Comparison of ENCODE assay signal across 8 cellular contexts in genomic region chr1:15417365-15417934, GRCh38. TPM values are rescaled to one million over a fixed set of nuclear protein-coding genes. Genes with fewer than 3 reads are reported as not detected.
A peak's percentile ranks its signal among the peaks of the same experiment; 100 is the strongest.
DNase-seq lines count a peak whose midpoint lies in the region; ATAC-seq, FAIRE-seq and TF ChIP-seq lines count a peak whose summit lies in the region.

No MANE protein-coding gene starts in this region.

- in situ Hi-C loops in GM12878 (cut with MboI), result no loop called here

- H3K27me3 Mint-ChIP-seq in T-helper 1 cell treated with Interleukin-12 subunit alpha and Interleukin-12 subunit beta and Interleukin-4 antibody, amounts not matched to agents 30 μg/mL and 1 μg/mL, for 36 hours (ENCODE audit: low read depth), result no peaks in the 10 kb centered on the region

- no TSS peak for BruUV-seq in GM12878 (replicated peaks; lab: Mats Ljungman, UMichigan)

- POLR2A ChIA-PET in GM12878 (lab: Charles Lee), result interaction anchor here (0.6 to 1.2 kb wide), 4 partner anchors 12 to 1218 kb away, joined by 3 to 4 read pairs (median 3); no protein-coding TSS in a partner anchor

- SMC1A ChIA-PET in GM12878 (lab: Charles Lee; ENCODE audit: uncharacterized antibody, unreplicated experiment), result interaction anchor here (1.0 to 4.3 kb wide), 3 partner anchors 12 to 97 kb away, joined by 3 to 19 read pairs (median 3); no protein-coding TSS in a partner anchor

- H3K27ac ChIP-seq in GM12878 (ENCODE audit: control insufficient read depth, insufficient read depth) (peak overlapping the region; percentile 91), muscle layer of duodenum (ENCODE audit: low read length) (peak overlapping the region; percentile 85)

- peaks cover 47% of the 10 kb centered on the region for H3K4me1 ChIP-seq in GM12878 (ENCODE audit: control insufficient read depth, insufficient read depth, low read length)
- H3K4me1 ChIP-seq in muscle layer of duodenum (ENCODE audit: control insufficient read depth in 1 of 2, insufficient read depth in 2 of 2, low read length in 2 of 2), result peaks cover 18 to 29% of the 10 kb centered on the region in 2 donors

- RAD21 ChIA-PET in GM12878 (lab: Charles Lee; ENCODE audit: unreplicated experiment), result interaction anchor here (0.8 to 1.2 kb wide), 3 partner anchors 14 to 261 kb away, joined by 3 to 5 read pairs (median 3); no protein-coding TSS in a partner anchor

- H3K27me3 ChIP-seq in GM12878 (replicated peaks in 1 of 2; ENCODE audit: control insufficient read depth in 2 of 2, insufficient read depth in 2 of 2, low read length in 1 of 2), result no peaks in the 10 kb centered on the region
- no peaks in the 10 kb centered on the region for H3K27me3 ChIP-seq in muscle layer of duodenum (ENCODE audit: low read depth, low read length)

- H3K4me3 ChIP-seq in GM12878 (peak overlapping the region; percentile 58), muscle layer of duodenum (ENCODE audit: low read depth in 1 of 2, low read length in 2 of 2) (no peak overlapping the region)

- H3K79me2 ChIP-seq in GM12878 (ENCODE audit: control insufficient read depth, insufficient read depth, low read length), result peaks cover 69% of the 10 kb centered on the region

- intact Hi-C loops in GM12878 (cut with micrococcal nuclease; ENCODE audit: unreplicated experiment), result loop anchor here (5.0 kb wide), 1 partner anchor 95 kb away; no protein-coding TSS in a partner anchor

- TF ChIP-seq RAD21 in GM12878 (IDR thresholded peaks at IDR 0.05; ENCODE audit: insufficient read depth, low read depth, low read length), result no peak

- 14% methylated on average over 10 of the region's 10 CpGs for WGBS in GM12878 (ENCODE audit: insufficient coverage, insufficient replicate concordance, low lambda C conversion rate, missing lambda C conversion rate)

- CTCF ChIA-PET in GM12878 (lab: Yijun Ruan, JAX), result interaction anchor here (0.9 to 2.7 kb wide), 5 partner anchors 10 to 156 kb away, joined by 4 to 14 read pairs (median 4); no protein-coding TSS in a partner anchor

- H2AFZ ChIP-seq in GM12878 (ENCODE audit: control insufficient read depth, low read depth, low read length), result no peak overlapping the region

- peak overlapping the region; percentile 90 for H3K4me2 ChIP-seq in GM12878 (ENCODE audit: control insufficient read depth, insufficient read depth)

- DNase-seq in Ammon's horn (ENCODE audit: low spot score) (peak; percentile 54), HCEC 1CT (peak; percentile 68), GM12878 (ENCODE audit: low read depth, low spot score) (no peak), NOMO-1 (lab: John Stamatoyannopoulos, UW; ENCODE audit: unreplicated experiment in 2 of 2) (no peak), NCI-H2029 (lab: John Stamatoyannopoulos, UW) (no peak), NCI-H2081 treated with DMSO at 0.1 percent for 48 hours (lab: John Stamatoyannopoulos, UW) (no peak)

- peaks cover 61% of the 10 kb centered on the region for H3K4me1 Mint-ChIP-seq in T-helper 1 cell treated with Interleukin-12 subunit alpha and Interleukin-12 subunit beta and Interleukin-4 antibody, amounts not matched to agents 30 μg/mL and 1 μg/mL, for 36 hours (ENCODE audit: low read depth)

- no peak overlapping the region; the same call in 1 of the 2 replicates for H3K9ac ChIP-seq in GM12878 (ENCODE audit: control insufficient read depth, insufficient read depth, low read length)

- peak; percentile 89 for FAIRE-seq in GM12878 (lab: Jason Lieb, UNC)

- TF ChIP-seq EP300 in GM12878 (IDR thresholded peaks at IDR 0.05; ENCODE audit: borderline replicate concordance in 1 of 2, control insufficient read depth in 1 of 2, low read depth in 2 of 2, low read length in 2 of 2), result peak in 1 of 2 experiments; percentile 82; a peak in 2 of 4 replicates

- no peaks in the 10 kb centered on the region for H3K9me3 Mint-ChIP-seq in T-helper 1 cell treated with Interleukin-12 subunit alpha and Interleukin-12 subunit beta and Interleukin-4 antibody, amounts not matched to agents 30 μg/mL and 1 μg/mL, for 36 hours

- H3K4me3 Mint-ChIP-seq in T-helper 1 cell treated with Interleukin-12 subunit alpha and Interleukin-12 subunit beta and Interleukin-4 antibody, amounts not matched to agents 30 μg/mL and 1 μg/mL, for 36 hours, result peak overlapping the region; percentile 77

- no peak for TF ChIP-seq CTCF in GM12878 (IDR thresholded peaks at IDR 0.05 in 2 of 3, conservative IDR thresholded peaks at IDR 0.05 in 1 of 3; ENCODE audit: control insufficient read depth in 2 of 3, extremely low read depth in 1 of 3, insufficient read depth in 1 of 3, low read depth in 3 of 3, low read length in 3 of 3)

- H3K36me3 ChIP-seq in GM12878 (ENCODE audit: control insufficient read depth in 2 of 2, insufficient read depth in 2 of 2, low read length in 1 of 2) (peaks cover 2 to 4% of the 10 kb centered on the region in 2 experiments; a peak in 3 of 4 replicates), muscle layer of duodenum (ENCODE audit: control insufficient read depth in 1 of 2, insufficient read depth in 2 of 2, low read length in 2 of 2) (no peaks in the 10 kb centered on the region)

- no peak for TF ChIP-seq POLR2A in GM12878 (IDR thresholded peaks at IDR 0.05; ENCODE audit: low read depth, low read length)

- peaks cover 46% of the 10 kb centered on the region for H3K36me3 Mint-ChIP-seq in T-helper 1 cell treated with Interleukin-12 subunit alpha and Interleukin-12 subunit beta and Interleukin-4 antibody, amounts not matched to agents 30 μg/mL and 1 μg/mL, for 36 hours (ENCODE audit: low read depth)

- H3K27ac Mint-ChIP-seq in T-helper 1 cell treated with Interleukin-12 subunit alpha and Interleukin-12 subunit beta and Interleukin-4 antibody, amounts not matched to agents 30 μg/mL and 1 μg/mL, for 36 hours, result peak overlapping the region; percentile 91

- ATAC-seq in GM12878, result peak; percentile 47

- H3K9me3 ChIP-seq in GM12878 (replicated peaks; ENCODE audit: control insufficient read depth, insufficient read depth, low read length), result no peaks in the 10 kb centered on the region
- no peaks in the 10 kb centered on the region for H3K9me3 ChIP-seq in muscle layer of duodenum (ENCODE audit: control insufficient read depth in 1 of 2, low read length in 2 of 2)

- no peaks in the 10 kb centered on the region; the same call in 1 of the 2 replicates for H4K20me1 ChIP-seq in GM12878 (ENCODE audit: control insufficient read depth, insufficient read depth)

RNA-seq across cellular contexts. Expression of gene EFHD2, which starts 7.8 kb away (rescaled TPM):
- 16.2 and 21.3 TPM in 2 replicates for total RNA-seq in GM12878 (2013; cell fraction: nucleolus; rRNA removed)
- 68.9 and 85.1 TPM in 2 replicates for total RNA-seq in GM12878 (2014; rRNA removed)
- 25.7 and 31.5 TPM in 2 replicates for total RNA-seq in GM12878 (2014; rRNA removed; fragmentation: Illumina TruSeq; extraction: Trizol)
- total RNA-seq in GM12878 (2021), result 106 and 107 TPM in 2 replicates
- 21.5 TPM for polyA plus RNA-seq in GM12878 (2011; ENCODE audit: low read depth)
- 27.6 and 47.2 TPM in 2 replicates for polyA plus RNA-seq in GM12878 (2011; rRNA removed)
- 57.7 and 83.4 TPM in 2 replicates for polyA plus RNA-seq in GM12878 (2011; cell fraction: cytosol; rRNA removed)
- polyA plus RNA-seq in GM12878 (2011; cell fraction: nucleus; rRNA removed), result 55.8 and 67.2 TPM in 2 replicates
- polyA plus RNA-seq in GM12878 (2012), result 54.9 and 67.3 TPM in 2 replicates
- polyA plus RNA-seq in GM12878 (2014; fragmentation: Illumina TruSeq; extraction: Trizol), result 8.7 and 31.3 TPM in 2 replicates
- polyA plus RNA-seq in GM12878 (2014; fragmentation: Nextera tagmentation; extraction: Ambion mirVana), result 1 to 10 TPM; 4.0 to 6.6 TPM
- 99.2 and 126 TPM in 2 replicates for polyA plus RNA-seq in GM12878 (2014; rRNA removed)
- 100 to 1,000 TPM in 1 of 2 experiments, 10 to 100 TPM in 1; 96.3 to 114 TPM for polyA plus RNA-seq in GM12878 (2016; fragmentation: Nextera tagmentation; extraction: Ambion mirVana)
- polyA minus RNA-seq in GM12878 (2011; rRNA and poly(A)+ RNA removed), result 13.5 and 27.4 TPM in 2 replicates
- 21.4 and 25.4 TPM in 2 replicates for polyA minus RNA-seq in GM12878 (2011; cell fraction: cytosol; rRNA and poly(A)+ RNA removed)
- polyA minus RNA-seq in GM12878 (2011; cell fraction: nucleus; rRNA and poly(A)+ RNA removed), result 6.2 and 10.5 TPM in 2 replicates

RNA-seq across cellular contexts. Expression of gene CTRC, which starts 20.8 kb away (rescaled TPM):
- not detected in 2 replicates for total RNA-seq in GM12878 (2013; cell fraction: nucleolus; rRNA removed)
- total RNA-seq in GM12878 (2014; rRNA removed) (not detected in 2 replicates), GM12878 (2014; rRNA removed; fragmentation: Illumina TruSeq; extraction: Trizol) (not detected in 2 replicates), GM12878 (2021) (1.5 and 1.9 TPM in 2 replicates)
- not detected for polyA plus RNA-seq in GM12878 (2011; ENCODE audit: low read depth)
- polyA plus RNA-seq in GM12878 (2011; rRNA removed) (not detected in 2 replicates), GM12878 (2014; fragmentation: Illumina TruSeq; extraction: Trizol) (0.79 TPM in 1 of 2 replicates, not detected in the other), GM12878 (2014; fragmentation: Nextera tagmentation; extraction: Ambion mirVana) (not detected), GM12878 (2014; rRNA removed) (0.03 TPM in 1 of 2 replicates, not detected in the other), GM12878 (2016; fragmentation: Nextera tagmentation; extraction: Ambion mirVana) (not detected)
- polyA plus RNA-seq in GM12878 (2011; cell fraction: cytosol; rRNA removed), result not detected in 2 replicates
- 0.22 TPM in 1 of 2 replicates, not detected in the other for polyA plus RNA-seq in GM12878 (2011; cell fraction: nucleus; rRNA removed)
- not detected in 2 replicates for polyA plus RNA-seq in GM12878 (2012)
- not detected in 2 replicates for polyA minus RNA-seq in GM12878 (2011; rRNA and poly(A)+ RNA removed)
- polyA minus RNA-seq in GM12878 (2011; cell fraction: cytosol; rRNA and poly(A)+ RNA removed), result not detected in 2 replicates
- polyA minus RNA-seq in GM12878 (2011; cell fraction: nucleus; rRNA and poly(A)+ RNA removed), result not detected in 2 replicates

RNA-seq across cellular contexts. Expression of gene CELA2A, which starts 39.1 kb away (rescaled TPM):
- total RNA-seq in GM12878 (2013; cell fraction: nucleolus; rRNA removed), result not detected in 2 replicates
- total RNA-seq in GM12878 (2014; rRNA removed) (not detected in 2 replicates), GM12878 (2014; rRNA removed; fragmentation: Illumina TruSeq; extraction: Trizol) (not detected in 2 replicates), GM12878 (2021) (0.90 and 1.5 TPM in 2 replicates)
- polyA plus RNA-seq in GM12878 (2011; ENCODE audit: low read depth), result not detected
- polyA plus RNA-seq in GM12878 (2011; rRNA removed) (not detected in 2 replicates), GM12878 (2014; fragmentation: Illumina TruSeq; extraction: Trizol) (not detected in 2 replicates), GM12878 (2014; fragmentation: Nextera tagmentation; extraction: Ambion mirVana) (not detected), GM12878 (2014; rRNA removed) (not detected in 2 replicates), GM12878 (2016; fragmentation: Nextera tagmentation; extraction: Ambion mirVana) (not detected)
- not detected in 2 replicates for polyA plus RNA-seq in GM12878 (2011; cell fraction: cytosol; rRNA removed)
- not detected in 2 replicates for polyA plus RNA-seq in GM12878 (2011; cell fraction: nucleus; rRNA removed)
- not detected in 2 replicates for polyA plus RNA-seq in GM12878 (2012)
- polyA minus RNA-seq in GM12878 (2011; rRNA and poly(A)+ RNA removed), result not detected in 2 replicates
- polyA minus RNA-seq in GM12878 (2011; cell fraction: cytosol; rRNA and poly(A)+ RNA removed), result not detected in 2 replicates
- polyA minus RNA-seq in GM12878 (2011; cell fraction: nucleus; rRNA and poly(A)+ RNA removed), result not detected in 2 replicates

RNA-seq across cellular contexts. Expression of gene CELA2B, which starts 58.5 kb away (rescaled TPM):
- total RNA-seq in GM12878 (2013; cell fraction: nucleolus; rRNA removed), result not detected in 2 replicates
- total RNA-seq in GM12878 (2014; rRNA removed) (not detected in 2 replicates), GM12878 (2014; rRNA removed; fragmentation: Illumina TruSeq; extraction: Trizol) (not detected in 2 replicates), GM12878 (2021) (0.27 TPM in 1 of 2 replicates, not detected in the other)
- polyA plus RNA-seq in GM12878 (2011; ENCODE audit: low read depth), result not detected
- polyA plus RNA-seq in GM12878 (2011; rRNA removed) (not detected in 2 replicates), GM12878 (2014; fragmentation: Illumina TruSeq; extraction: Trizol) (not detected in 2 replicates), GM12878 (2014; fragmentation: Nextera tagmentation; extraction: Ambion mirVana) (not detected), GM12878 (2014; rRNA removed) (not detected in 2 replicates), GM12878 (2016; fragmentation: Nextera tagmentation; extraction: Ambion mirVana) (not detected)
- not detected in 2 replicates for polyA plus RNA-seq in GM12878 (2011; cell fraction: cytosol; rRNA removed)
- not detected in 2 replicates for polyA plus RNA-seq in GM12878 (2011; cell fraction: nucleus; rRNA removed)
- polyA plus RNA-seq in GM12878 (2012), result not detected in 2 replicates
- not detected in 2 replicates for polyA minus RNA-seq in GM12878 (2011; rRNA and poly(A)+ RNA removed)
- polyA minus RNA-seq in GM12878 (2011; cell fraction: cytosol; rRNA and poly(A)+ RNA removed), result not detected in 2 replicates
- not detected in 2 replicates for polyA minus RNA-seq in GM12878 (2011; cell fraction: nucleus; rRNA and poly(A)+ RNA removed)

Comparison
In these comparisons a context has a peak if more than half of its experiments do, and no peak if none do; other contexts are left out.
1. DNase-seq: peak in Ammon's horn (single experiment) and HCEC 1CT (single experiment); none in GM12878 (single experiment), NOMO-1 (0 of 2), NCI-H2029 (single experiment) and NCI-H2081 treated with DMSO at 0.1 percent for 48 hours (single experiment).